ENCODE assay signal across 23 cellular contexts in the genomic region with DNA sequence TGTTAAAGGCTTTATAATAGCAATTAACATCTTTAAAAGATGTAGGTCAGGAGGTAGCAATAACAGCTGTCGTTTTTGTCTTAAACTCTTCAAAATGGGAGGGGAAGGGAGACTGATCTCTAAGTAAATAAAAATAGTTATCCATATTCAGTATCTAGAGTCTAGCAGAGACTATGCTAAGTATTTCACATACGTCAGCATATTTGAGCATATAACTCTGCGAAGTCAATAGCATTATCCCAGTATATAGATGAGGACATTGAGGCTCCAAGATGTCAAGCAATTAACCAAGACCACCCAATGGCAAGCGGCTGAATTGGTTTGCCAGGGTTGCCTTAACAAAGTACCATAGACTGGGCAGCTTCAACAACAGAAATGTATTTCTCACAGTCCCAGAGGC.
"Had no signal": no experiment of that assay in that cellular context is flagged by ENCODE, and none has a peak within 500 bp of the region (broad histone marks: within the 10 kb centered on the region; RNA-seq: fewer than 3 reads in every experiment).

No MANE protein-coding gene starts in this region.

- H3K9me3 ChIP-seq: colonic mucosa, esophagus muscularis mucosa, left lung, lower lobe of right lung had no signal

- H3K36me3 ChIP-seq: colonic mucosa, esophagus muscularis mucosa, heart right ventricle, left lung, lower lobe of right lung had no signal

- H3K4me1 ChIP-seq: colonic mucosa, foreskin keratinocyte, left lung, lower lobe of right lung had no signal

- DNase-seq: colonic mucosa; dermis blood vessel endothelial cell; dorsolateral prefrontal cortex; effector CD4-positive, alpha-beta T cell; effector memory CD4-positive, alpha-beta T cell; foreskin keratinocyte; glutamatergic neuron; head of caudate nucleus; heart right ventricle; hippocampal formation; left cardiac atrium; left lung; left ventricle myocardium superior; lower lobe of right lung; mesenchymal stem cell; midbrain; naive thymus-derived CD4-positive, alpha-beta T cell had no signal

- H3K27ac ChIP-seq: colonic mucosa, dorsolateral prefrontal cortex, esophagus muscularis mucosa, foreskin keratinocyte, heart right ventricle, left lung, lower lobe of right lung had no signal

- H3K4me3 Mint-ChIP-seq: naive thymus-derived CD4-positive, alpha-beta T cell had no signal

- H3K27me3 ChIP-seq: colonic mucosa, esophagus muscularis mucosa, foreskin keratinocyte, left lung had no signal

- H3K27ac Mint-ChIP-seq: naive thymus-derived CD4-positive, alpha-beta T cell had no signal

- ATAC-seq: foreskin keratinocyte; heart right ventricle; left cardiac atrium; left lung; left ventricle myocardium superior; lower lobe of right lung; naive thymus-derived CD4-positive, alpha-beta T cell had no signal

- FAIRE-seq: endometrium, endothelial cell of umbilical vein, frontal cortex, islet of Langerhans, keratinocyte had no signal

- H3K4me3 ChIP-seq: colonic mucosa, dorsolateral prefrontal cortex, esophagus muscularis mucosa, heart right ventricle, left lung, lower lobe of right lung had no signal
